In the genomic region with DNA sequence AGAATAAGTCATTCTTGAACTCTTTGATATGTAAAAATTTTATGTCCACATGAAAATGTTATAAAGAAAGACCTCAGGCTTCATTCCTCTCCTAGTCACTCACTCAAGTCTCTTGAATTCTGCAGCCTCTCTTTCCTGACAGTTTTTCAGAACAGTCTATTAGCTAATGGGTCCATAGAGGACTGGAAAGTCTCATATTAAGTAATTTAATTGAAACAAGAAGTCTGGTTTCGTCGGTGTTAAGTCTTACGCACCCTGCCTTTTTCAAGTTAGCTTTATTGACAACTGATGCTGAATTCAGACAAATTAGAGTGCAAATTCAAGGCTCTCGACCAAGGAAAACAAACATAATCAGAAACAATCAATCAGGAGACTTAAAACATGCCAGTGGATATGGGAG, we compare ENCODE assay signal across 34 cellular contexts.
"Had no signal": no experiment of that assay in that cellular context is flagged by ENCODE, and none has a peak within 500 bp of the region (broad histone marks: within the 10 kb centered on the region; RNA-seq: fewer than 3 reads in every experiment).

No MANE protein-coding gene starts in this region.

- H3K9ac ChIP-seq: KMS-11 had no signal

- H3K4me3 ChIP-seq: MG63 had no signal

- H3K4me2 ChIP-seq: KMS-11 had no signal

- H3K27ac ChIP-seq: KMS-11 had no signal

- H3K36me3 ChIP-seq: MG63 had no signal

- DNase-seq: Karpas-422, Kasumi-1, MG63, MM.1S, MV-4-11, NCI-H1048, NCI-H1092, NCI-H1092 treated with DMSO at 0.1 percent for 48 hours, NCI-H1105, NCI-H1105 treated with DMSO at 0.1 percent for 48 hours, NCI-H1417, NCI-H1417 treated with DMSO at 0.1 percent for 48 hours, NCI-H1436, NCI-H1436 treated with DMSO at 0.1 percent for 48 hours, NCI-H146, NCI-H1694, NCI-H1694 treated with DMSO at 0.1 percent for 48 hours, NCI-H187, NCI-H187 treated with DMSO at 0.1 percent for 48 hours, NCI-H1930, NCI-H2029, NCI-H2029 treated with DMSO at 0.1 percent for 48 hours, NCI-H2081, NCI-H2081 treated with DMSO at 0.1 percent for 48 hours, NCI-H2107, NCI-H2171, NCI-H2171 treated with DMSO at 0.1 percent for 48 hours, NCI-H2227 treated with DMSO at 0.1 percent for 48 hours, NCI-H226, NCI-H345, NCI-H446, NCI-H446 treated with DMSO at 0.1 percent for 48 hours, NCI-H510A had no signal

- H3K9me3 ChIP-seq: MG63 had no signal
